ENCODE assay signal across 17 cellular contexts in the genomic region with DNA sequence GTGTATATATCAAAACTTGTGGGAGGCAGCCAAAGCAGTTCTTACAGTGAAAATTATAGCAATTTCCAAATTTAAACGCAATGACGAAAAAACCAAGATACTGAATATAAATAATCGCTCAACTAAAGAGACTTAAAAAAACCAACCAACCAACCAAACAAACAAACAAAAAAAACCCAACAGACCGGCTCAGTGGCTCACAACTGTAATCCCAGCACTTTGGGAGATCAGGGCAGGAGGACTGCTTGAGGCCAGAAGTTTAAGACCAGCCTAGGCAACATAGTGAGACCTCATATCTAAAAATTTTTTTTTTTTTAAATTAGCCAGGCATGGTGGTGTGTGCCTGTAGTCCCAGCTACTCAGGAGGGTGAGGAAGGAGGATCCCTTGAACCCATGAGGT.
"Had no signal": no experiment of that assay in that cellular context is flagged by ENCODE, and none has a peak within 500 bp of the region (broad histone marks: within the 10 kb centered on the region; RNA-seq: fewer than 3 reads in every experiment).

No MANE protein-coding gene starts in this region.

- H3K4me3 ChIP-seq: coronary artery, dorsolateral prefrontal cortex, esophagus muscularis mucosa, gastroesophageal sphincter, heart right ventricle, left lung, lower lobe of right lung had no signal

- H3K27ac Mint-ChIP-seq: mesothelial cell of epicardium had no signal

- H3K36me3 ChIP-seq: left lung, lower lobe of right lung had no signal

- H3K4me3 Mint-ChIP-seq: mesothelial cell of epicardium had no signal

- H3K9me3 ChIP-seq: esophagus muscularis mucosa, gastroesophageal sphincter, lower lobe of right lung had no signal

- ATAC-seq: foreskin keratinocyte, gastroesophageal sphincter, heart right ventricle, left cardiac atrium, left lung, left ventricle myocardium superior, lower lobe of right lung had no signal

- H3K27me3 ChIP-seq: dorsolateral prefrontal cortex, esophagus muscularis mucosa, foreskin keratinocyte, gastroesophageal sphincter, heart right ventricle, left lung had no signal

- H3K4me1 ChIP-seq: foreskin keratinocyte, lower lobe of right lung had no signal

- H3K27ac ChIP-seq: coronary artery, esophagus muscularis mucosa, foreskin keratinocyte, gastroesophageal sphincter, heart right ventricle, left lung, lower lobe of right lung had no signal

- DNase-seq: dermis blood vessel endothelial cell; dorsolateral prefrontal cortex; effector CD4-positive, alpha-beta T cell; effector memory CD4-positive, alpha-beta T cell; foreskin keratinocyte; head of caudate nucleus; heart right ventricle; hippocampal formation; left cardiac atrium; left lung; left ventricle myocardium superior; lower lobe of right lung; mesenchymal stem cell had no signal
